In the genomic region with DNA sequence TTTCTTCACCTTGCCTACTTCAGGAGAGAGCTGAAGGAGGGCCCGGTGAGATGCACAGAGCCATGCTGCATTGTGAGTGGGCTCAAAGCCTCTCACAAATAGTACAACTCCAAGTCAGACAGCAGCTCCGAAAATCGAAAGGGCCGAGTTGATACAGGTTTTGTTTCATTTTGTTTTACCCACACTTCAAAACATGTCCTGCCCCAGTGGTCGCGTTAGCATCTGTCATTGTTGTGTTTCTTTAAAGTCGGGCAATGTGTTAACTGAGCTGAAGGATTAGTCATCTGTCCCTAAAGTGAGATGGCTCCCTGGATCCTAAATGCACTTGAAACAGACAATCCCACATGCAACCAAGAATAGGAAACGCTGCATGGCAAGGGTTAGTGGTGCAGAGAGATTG, we compare ENCODE assay signal across 10 cellular contexts.
DNase-seq lines count a peak whose midpoint lies in the region; ATAC-seq and FAIRE-seq lines count a peak whose summit lies in the region.
"Had no signal": no experiment of that assay in that cellular context is flagged by ENCODE, and none has a peak within 500 bp of the region (broad histone marks: within the 10 kb centered on the region; RNA-seq: fewer than 3 reads in every experiment).

No MANE protein-coding gene starts in this region.

- peak; percentile 88 for FAIRE-seq in GM19239 (lab: Jason Lieb, UNC)

- peaks cover 4% of the 10 kb centered on the region for H3K36me3 Mint-ChIP-seq in activated naive CD4-positive, alpha-beta T cell treated with anti-CD3 and anti-CD28 coated beads, Interleukin-2, amount 50 U/mL, for 24 hours

- H3K4me1 Mint-ChIP-seq in activated naive CD4-positive, alpha-beta T cell treated with anti-CD3 and anti-CD28 coated beads, Interleukin-2, amount 50 U/mL, for 24 hours = peaks cover 45% of the 10 kb centered on the region

- peak overlapping the region; percentile 65 for H3K4me3 Mint-ChIP-seq in activated naive CD4-positive, alpha-beta T cell treated with anti-CD3 and anti-CD28 coated beads, Interleukin-2, amount 50 U/mL, for 24 hours

- no peak overlapping the region for H3K27ac ChIP-seq in caudate nucleus (ENCODE audit: low read depth, low read length)
- H3K27ac ChIP-seq: parathyroid adenoma had no signal

- peaks cover 1% of the 10 kb centered on the region for H3K9me3 Mint-ChIP-seq in activated naive CD4-positive, alpha-beta T cell treated with anti-CD3 and anti-CD28 coated beads, Interleukin-2, amount 50 U/mL, for 24 hours

- H3K27me3 Mint-ChIP-seq in activated naive CD4-positive, alpha-beta T cell treated with anti-CD3 and anti-CD28 coated beads, Interleukin-2, amount 50 U/mL, for 24 hours = no peaks in the 10 kb centered on the region

- DNase-seq in CD1c-positive myeloid dendritic cell (ENCODE audit: extremely low spot score) (peak; percentile 17), GM19239 (ENCODE audit: insufficient read length, low spot score) (no peak), caudate nucleus (lab: John Stamatoyannopoulos, UW) (no peak), EL (no peak), NCI-H2081 treated with DMSO at 0.1 percent for 48 hours (lab: John Stamatoyannopoulos, UW) (no peak)
- no peak for DNase-seq in Jurkat, Clone E6-1 (ENCODE audit: low read depth, low spot score)
- DNase-seq: Caco-2 had no signal

- ATAC-seq in HG02588 (IDR thresholded peaks at IDR 0.05; ENCODE audit: unreplicated experiment) = no peak

- H3K4me3 ChIP-seq in Jurkat, Clone E6-1 (ENCODE audit: low read length) = peak overlapping the region; percentile 19

- no peak overlapping the region for H3K27ac Mint-ChIP-seq in activated naive CD4-positive, alpha-beta T cell treated with anti-CD3 and anti-CD28 coated beads, Interleukin-2, amount 50 U/mL, for 24 hours
